9 cellular contexts compared by ENCODE assay signal in genomic region chr3:170909129-170909903, GRCh38. TPM values are rescaled to one million over a fixed set of nuclear protein-coding genes. Genes with fewer than 3 reads are reported as not detected.
DNase-seq lines count a peak whose midpoint lies in the region; ATAC-seq, FAIRE-seq and TF ChIP-seq lines count a peak whose summit lies in the region.
"Had no signal": no experiment of that assay in that cellular context is flagged by ENCODE, and none has a peak within 500 bp of the region (broad histone marks: within the 10 kb centered on the region; RNA-seq: fewer than 3 reads in every experiment).

No MANE protein-coding gene starts in this region.

- peaks cover 2% of the 10 kb centered on the region for H3K4me1 Mint-ChIP-seq in astrocyte (ENCODE audit: low read depth, unreplicated experiment)

- no peaks in the 10 kb centered on the region for H3K36me3 Mint-ChIP-seq in astrocyte (ENCODE audit: low read depth, unreplicated experiment)

- TF ChIP-seq EP300 in HepG2 (IDR thresholded peaks at IDR 0.05; ENCODE audit: low read depth in 2 of 2, low read length in 2 of 2) (no peak), HepG2 (CRISPR knock-in tag; IDR thresholded peaks at IDR 0.05; ENCODE audit: borderline replicate concordance) (no peak)

- CTCF ChIA-PET in HepG2 (lab: Yijun Ruan, JAX; ENCODE audit: low intra/inter-chr PET ratio, low total read pairs), result no interaction called here

- peak in 1 of 2 donors; percentile 14 for DNase-seq in heart right ventricle
- no peak for DNase-seq in Right ventricle myocardium inferior (ENCODE audit: missing footprints)
- peak; percentile 98 for DNase-seq in astrocyte (ENCODE audit: low read depth)
- DNase-seq in HepG2 (ENCODE audit: low spot score), result peak; percentile 69
- peak; percentile 27 to 28 for DNase-seq in uterus
- DNase-seq in NCI-H2029 treated with DMSO at 0.1 percent for 48 hours (lab: John Stamatoyannopoulos, UW), result no peak
- DNase-seq in thyroid gland, result no peak
- no peak for DNase-seq in ecto neural progenitor cell (ENCODE audit: low spot score)

- no peaks in the 10 kb centered on the region for H4K20me1 ChIP-seq in astrocyte (ENCODE audit: insufficient read depth, low read length)
- H4K20me1 ChIP-seq in HepG2 (ENCODE audit: insufficient read depth, low read length), result no peaks in the 10 kb centered on the region

- peak overlapping the region; percentile 34 for H3K27ac Mint-ChIP-seq in astrocyte (ENCODE audit: unreplicated experiment)

- H3K27ac ChIP-seq in heart right ventricle, result peak overlapping the region in 3 of 10 donors; percentile 32 to 72 (median 71)
- H3K27ac ChIP-seq in astrocyte (ENCODE audit: low read depth, low read length), result no peak overlapping the region
- H3K27ac ChIP-seq in HepG2 (ENCODE audit: extremely low read length, insufficient read depth, low read length), result no peak overlapping the region
- H3K27ac ChIP-seq in uterus, result peak overlapping the region in 1 of 2 donors; percentile 69
- H3K27ac ChIP-seq in thyroid gland, result no peak overlapping the region
- H3K27ac ChIP-seq: WERI-Rb-1 had no signal

- H3K4me3 ChIP-seq in heart right ventricle (peak overlapping the region in 6 of 10 donors; percentile 65 to 80 (median 78)), astrocyte (ENCODE audit: insufficient read depth, low read depth, low read length) (peak overlapping the region; percentile 69), HepG2 (replicated peaks in 1 of 3; ENCODE audit: insufficient read depth in 1 of 3, low read depth in 2 of 3, low read length in 3 of 3) (peak overlapping the region in 1 of 3 experiments; percentile 87; a peak in 1 of 6 replicates), uterus (peak overlapping the region in 1 of 2 donors; percentile 52), thyroid gland (replicated peaks in 1 of 3) (no peak overlapping the region)

- FAIRE-seq in astrocyte (lab: Jason Lieb, UNC) (no peak), HepG2 (lab: Jason Lieb, UNC) (no peak)

- in situ Hi-C loops in HepG2 (cut with HindIII; ENCODE audit: extremely low pct_ligation_motif_present, low pct_unique_long_range_greater_than_20kb), result no loop called here

- H3K27me3 Mint-ChIP-seq in astrocyte (ENCODE audit: low read depth, unreplicated experiment), result no peaks in the 10 kb centered on the region

- 84 to 90% methylated on average over 17 of the region's 17 CpGs for WGBS in heart right ventricle, 2 donors
- WGBS in HepG2 (ENCODE audit: low lambda C conversion rate), result 63% methylated on average over 14 of the region's 17 CpGs
- WGBS in thyroid gland, 2 donors, result 89 to 95% methylated on average over 15 to 16 of the region's 17 CpGs

- POLR2A ChIA-PET in HepG2 (lab: Yijun Ruan, JAX), result interaction anchor here (3.0 kb wide), 1 partner anchor 40 kb away, joined by 30 read pairs; the partner anchor contains the start of gene RPL22L1

- TSS peak; percentile 88 for BruUV-seq in HepG2 (replicated peaks; lab: Mats Ljungman, UMichigan)

- TF ChIP-seq POLR2A in HepG2 (IDR thresholded peaks at IDR 0.05; ENCODE audit: insufficient read depth in 1 of 2, low read depth in 2 of 2, low read length in 2 of 2) (no peak), uterus (IDR thresholded peaks at IDR 0.05) (no peak), thyroid gland (IDR thresholded peaks at IDR 0.05) (no peak)

- H3K9ac ChIP-seq in astrocyte (ENCODE audit: low read length), result no peak overlapping the region
- H3K9ac ChIP-seq in HepG2 (ENCODE audit: insufficient read depth, low read depth, low read length), result no peak overlapping the region

- TF ChIP-seq CTCF in heart right ventricle (IDR thresholded peaks at IDR 0.05) (no peak), astrocyte (IDR thresholded peaks at IDR 0.05; ENCODE audit: insufficient read depth, low read depth, low read length) (no peak), HepG2 (CRISPR knock-in tag; IDR thresholded peaks at IDR 0.05) (no peak), uterus (IDR thresholded peaks at IDR 0.05) (no peak), thyroid gland (IDR thresholded peaks at IDR 0.05) (no peak)

- H2AFZ ChIP-seq in astrocyte (ENCODE audit: low read depth, low read length) (peak overlapping the region; percentile 89), HepG2 (ENCODE audit: low read length) (no peak overlapping the region)

- H3K79me2 ChIP-seq in astrocyte (ENCODE audit: insufficient read depth, low read length) (peaks cover 16% of the 10 kb centered on the region), HepG2 (ENCODE audit: insufficient read depth, low read length) (no peaks in the 10 kb centered on the region)

- H3K27me3 ChIP-seq in heart right ventricle (no peaks in the 10 kb centered on the region), astrocyte (ENCODE audit: insufficient read depth, low read length) (no peaks in the 10 kb centered on the region), HepG2 (ENCODE audit: control insufficient read depth in 1 of 2, insufficient read depth in 2 of 2, low read length in 2 of 2) (0 out of 5 replicates have a peak, but pooled peaks cover 0 to 4% of the 10 kb centered on the region in 2 experiments), uterus (no peaks in the 10 kb centered on the region), thyroid gland (no peaks in the 10 kb centered on the region)

- peak overlapping the region; percentile 60 for H3K4me3 Mint-ChIP-seq in astrocyte (ENCODE audit: unreplicated experiment)

- H3K36me3 ChIP-seq in heart right ventricle (no peaks in the 10 kb centered on the region), astrocyte (ENCODE audit: insufficient read depth, low read length) (no peaks in the 10 kb centered on the region), HepG2 (replicated peaks in 1 of 2; ENCODE audit: control insufficient read depth in 1 of 2, insufficient read depth in 2 of 2, low read length in 2 of 2) (no peaks in the 10 kb centered on the region), uterus (no peaks in the 10 kb centered on the region), thyroid gland (no peaks in the 10 kb centered on the region)
- H3K36me3 ChIP-seq: WERI-Rb-1 had no signal

- H3K4me2 ChIP-seq in astrocyte (ENCODE audit: low read length) (peak overlapping the region; percentile 91), HepG2 (ENCODE audit: low read depth, low read length) (peak overlapping the region; percentile 53)

- peak in 2 of 8 donors; percentile 8 to 19 for ATAC-seq in heart right ventricle
- no peak for ATAC-seq in Right ventricle myocardium inferior
- ATAC-seq in HepG2, result peak; percentile 25; the same call in 2 of the 3 replicates

- H3K9me3 ChIP-seq in heart right ventricle (peaks cover 0 to 39% (median 15%) of the 10 kb centered on the region in 11 donors), astrocyte (ENCODE audit: insufficient read depth, low read depth, low read length) (peaks cover 11% of the 10 kb centered on the region), HepG2 (ENCODE audit: low read length) (peaks cover 8% of the 10 kb centered on the region), uterus (peaks cover 0 to 4% of the 10 kb centered on the region in 2 donors), thyroid gland (no peaks in the 10 kb centered on the region)

- intact Hi-C loops in heart right ventricle (cut with DNase I), result loop anchor here in 2 of 10 donors (2.0 to 5.0 kb wide), 2 partner anchors 37 to 39 kb away; partner anchors contain the start of gene RPL22L1 (in 2 of the 2)
- intact Hi-C loops in Right ventricle myocardium inferior (cut with DNase I), result no loop called here
- intact Hi-C loops in HepG2 (cut with micrococcal nuclease; ENCODE audit: unreplicated experiment), result loop anchor here (2.0 kb wide), 1 partner anchor 41 kb away; no protein-coding TSS in a partner anchor
- intact Hi-C loops in uterus (cut with DNase I; ENCODE audit: low total_unique reads), result no loop called here
- intact Hi-C loops in thyroid gland (cut with DNase I), result no loop called here

- H3K4me1 ChIP-seq in heart right ventricle (peaks cover 0 to 18% (median 10%) of the 10 kb centered on the region in 9 donors), astrocyte (ENCODE audit: insufficient read depth, low read length) (peaks cover 7% of the 10 kb centered on the region), HepG2 (ENCODE audit: insufficient read depth, low read length) (peaks cover 36% of the 10 kb centered on the region), uterus (no peaks in the 10 kb centered on the region), thyroid gland (peaks cover 8 to 9% of the 10 kb centered on the region in 2 donors)

- peaks cover 2% of the 10 kb centered on the region for H3K9me3 Mint-ChIP-seq in astrocyte (ENCODE audit: unreplicated experiment)

- no peak for TF ChIP-seq RAD21 in HepG2 (CRISPR knock-in tag; IDR thresholded peaks at IDR 0.05)

RNA-seq across cellular contexts. Expression of gene EIF5A2, which starts 0.9 kb away (rescaled TPM):
- total RNA-seq in heart right ventricle, result 10 to 100 TPM in 5 of 10 donors, 1 to 10 TPM in 5; 4.8 to 14.8 (median 9.5) TPM
- polyA plus RNA-seq in heart right ventricle, result 1 to 10 TPM; 1.6 to 2.7 TPM
- 8.8 TPM for total RNA-seq in Right ventricle myocardium inferior
- 18.6 and 19.4 TPM in 2 replicates for total RNA-seq in astrocyte
- 9.4 and 17.1 TPM in 2 replicates for total RNA-seq in HepG2 (2016; rRNA removed; fragmentation: Illumina TruSeq; extraction: Trizol)
- total RNA-seq in HepG2 (2016; cell fraction: cytosol; rRNA removed; fragmentation: Illumina TruSeq; extraction: Trizol; ENCODE audit: low read depth), result 4.8 and 6.7 TPM in 2 replicates
- total RNA-seq in HepG2 (2016; cell fraction: insoluble cytoplasmic fraction; rRNA removed; fragmentation: Illumina TruSeq; extraction: Trizol), result 10.2 and 16.1 TPM in 2 replicates
- 10.1 and 11.5 TPM in 2 replicates for total RNA-seq in HepG2 (2016; cell fraction: membrane; rRNA removed; fragmentation: Illumina TruSeq; extraction: Trizol)
- total RNA-seq in HepG2 (2016; cell fraction: nucleus; rRNA removed; fragmentation: Illumina TruSeq; extraction: Trizol), result 1.7 and 4.2 TPM in 2 replicates
- polyA plus RNA-seq in HepG2 (2011; rRNA removed), result 3.5 and 4.7 TPM in 2 replicates
- 2.7 and 2.9 TPM in 2 replicates for polyA plus RNA-seq in HepG2 (2011; cell fraction: cytosol; rRNA removed)
- 0.97 and 1.3 TPM in 2 replicates for polyA plus RNA-seq in HepG2 (2011; cell fraction: nucleus; rRNA removed)
- polyA plus RNA-seq in HepG2 (2012), result 3.9 and 4.9 TPM in 2 replicates
- polyA plus RNA-seq in HepG2 (2016; cell fraction: cytosol; fragmentation: Illumina TruSeq; extraction: Trizol; ENCODE audit: low read depth), result 6.6 and 7.3 TPM in 2 replicates
- 11.9 and 12.3 TPM in 2 replicates for polyA plus RNA-seq in HepG2 (2016; cell fraction: insoluble cytoplasmic fraction; fragmentation: Illumina TruSeq; extraction: Trizol; ENCODE audit: low read depth)
- polyA plus RNA-seq in HepG2 (2016; cell fraction: membrane; fragmentation: Illumina TruSeq; extraction: Trizol; ENCODE audit: low read depth), result 6.7 and 7.0 TPM in 2 replicates
- polyA plus RNA-seq in HepG2 (2016; cell fraction: nucleus; fragmentation: Illumina TruSeq; extraction: Trizol; ENCODE audit: insufficient read depth, low read depth), result 7.2 and 8.5 TPM in 2 replicates
- 4.2 and 9.9 TPM in 2 replicates for polyA minus RNA-seq in HepG2 (2011; rRNA and poly(A)+ RNA removed; ENCODE audit: low replicate concordance)
- polyA minus RNA-seq in HepG2 (2011; cell fraction: cytosol; rRNA and poly(A)+ RNA removed), result 1.7 and 2.8 TPM in 2 replicates
- 3.9 and 4.7 TPM in 2 replicates for polyA minus RNA-seq in HepG2 (2011; cell fraction: nucleus; rRNA and poly(A)+ RNA removed)
- 10 to 100 TPM in 1 of 4 donors, 1 to 10 TPM in 3; 2.8 to 20.5 (median 7.0) TPM for total RNA-seq in uterus
- total RNA-seq in thyroid gland, result 1 to 10 TPM; 2.0 to 4.3 (median 3.0) TPM

RNA-seq across cellular contexts. Expression of gene RPL22L1, which starts 39.3 kb away (rescaled TPM):
- total RNA-seq in heart right ventricle (10 to 100 TPM in 7 of 10 donors, 1 to 10 TPM in 3; 8.9 to 32.3 (median 11.8) TPM), Right ventricle myocardium inferior (11.7 TPM), astrocyte (92.1 and 95.6 TPM in 2 replicates), HepG2 (2016; rRNA removed; fragmentation: Illumina TruSeq; extraction: Trizol) (150 and 152 TPM in 2 replicates), uterus (100 to 1,000 TPM in 2 of 4 donors, 10 to 100 TPM in 2; 46.5 to 305 (median 175) TPM), thyroid gland (100 to 1,000 TPM in 1 of 4 donors, 10 to 100 TPM in 3; 29.9 to 142 (median 56.8) TPM)
- polyA plus RNA-seq in heart right ventricle (10 to 100 TPM; 82.5 to 96.2 TPM), HepG2 (2011; rRNA removed) (42.7 and 44.1 TPM in 2 replicates)
- 116 and 134 TPM in 2 replicates for total RNA-seq in HepG2 (2016; cell fraction: cytosol; rRNA removed; fragmentation: Illumina TruSeq; extraction: Trizol; ENCODE audit: low read depth)
- 151 and 154 TPM in 2 replicates for total RNA-seq in HepG2 (2016; cell fraction: insoluble cytoplasmic fraction; rRNA removed; fragmentation: Illumina TruSeq; extraction: Trizol)
- total RNA-seq in HepG2 (2016; cell fraction: membrane; rRNA removed; fragmentation: Illumina TruSeq; extraction: Trizol), result 153 and 155 TPM in 2 replicates
- 82.3 and 106 TPM in 2 replicates for total RNA-seq in HepG2 (2016; cell fraction: nucleus; rRNA removed; fragmentation: Illumina TruSeq; extraction: Trizol)
- polyA plus RNA-seq in HepG2 (2011; cell fraction: cytosol; rRNA removed), result 23.0 and 50.4 TPM in 2 replicates
- 10.1 and 18.0 TPM in 2 replicates for polyA plus RNA-seq in HepG2 (2011; cell fraction: nucleus; rRNA removed)
- 109 and 125 TPM in 2 replicates for polyA plus RNA-seq in HepG2 (2012)
- polyA plus RNA-seq in HepG2 (2016; cell fraction: cytosol; fragmentation: Illumina TruSeq; extraction: Trizol; ENCODE audit: low read depth), result 110 and 115 TPM in 2 replicates
- polyA plus RNA-seq in HepG2 (2016; cell fraction: insoluble cytoplasmic fraction; fragmentation: Illumina TruSeq; extraction: Trizol; ENCODE audit: low read depth), result 101 and 141 TPM in 2 replicates
- polyA plus RNA-seq in HepG2 (2016; cell fraction: membrane; fragmentation: Illumina TruSeq; extraction: Trizol; ENCODE audit: low read depth), result 105 and 124 TPM in 2 replicates
- polyA plus RNA-seq in HepG2 (2016; cell fraction: nucleus; fragmentation: Illumina TruSeq; extraction: Trizol; ENCODE audit: insufficient read depth, low read depth), result 145 and 173 TPM in 2 replicates
- polyA minus RNA-seq in HepG2 (2011; rRNA and poly(A)+ RNA removed; ENCODE audit: low replicate concordance), result 1.2 and 4.4 TPM in 2 replicates
- polyA minus RNA-seq in HepG2 (2011; cell fraction: cytosol; rRNA and poly(A)+ RNA removed), result 5.8 and 9.7 TPM in 2 replicates
- polyA minus RNA-seq in HepG2 (2011; cell fraction: nucleus; rRNA and poly(A)+ RNA removed), result 14.3 and 15.4 TPM in 2 replicates

Comparison
In these comparisons a context has a peak if more than half of its experiments do, and no peak if none do; other contexts are left out.
1. DNase-seq: peak in astrocyte (single experiment), HepG2 (single experiment) and uterus (2 of 2); none in Right ventricle myocardium inferior (single experiment), NCI-H2029 treated with DMSO at 0.1 percent for 48 hours (single experiment), thyroid gland (0 of 2) and ecto neural progenitor cell (single experiment).
2. H3K4me3 ChIP-seq: peak in heart right ventricle (6 of 10) and astrocyte (single experiment); none in thyroid gland (0 of 3).